In genomic region chr17:2299136-2299535, GRCh38 we compare ENCODE assay signal across 32 cellular contexts.
"Had no signal": no experiment of that assay in that cellular context is flagged by ENCODE, and none has a peak within 500 bp of the region (broad histone marks: within the 10 kb centered on the region; RNA-seq: fewer than 3 reads in every experiment).

No MANE protein-coding gene starts in this region.

- H3K4me3 Mint-ChIP-seq: activated CD4-positive, alpha-beta memory T cell treated with anti-CD3 and anti-CD28 coated beads for 36 hours; activated CD4-positive, alpha-beta T cell treated with anti-CD3 and anti-CD28 coated beads for 36 hours; activated CD4-positive, alpha-beta T cell treated with anti-CD3 and anti-CD28 coated beads, Interleukin-2, amount 10 ng/mL, durations not matched to agents 24 days and 14 days; activated CD8-positive, alpha-beta memory T cell treated with anti-CD3 and anti-CD28 coated beads, Interleukin-2, amount 10 ng/mL, durations not matched to agents 7 days and 5 days; activated CD8-positive, alpha-beta T cell treated with anti-CD3 and anti-CD28 coated beads, Interleukin-2, amount 10 ng/mL, durations not matched to agents 7 days and 5 days; activated naive CD4-positive, alpha-beta T cell treated with anti-CD3 and anti-CD28 coated beads, Interleukin-2, amount 10 ng/mL, durations not matched to agents 7 days and 5 days; activated naive CD8-positive, alpha-beta T cell; activated T-cell treated with anti-CD3 and anti-CD28 coated beads, Interleukin-2, amount 50 U/mL, for 24 hours; central memory CD8-positive, alpha-beta T cell; dendritic cell treated with granulocyte-macrophage colony-stimulating factor and Interleukin-4, amounts not matched to agents 40 ng/mL and 50 ng/mL, for 4 days; effector memory CD8-positive, alpha-beta T cell; T-helper 17 cell; T-helper 2 cell treated with Interferon-gamma antibody and Interleukin-4, amounts not matched to agents 5 μg/mL and 100 μg/mL, for 36 hours had no signal

- H3K27me3 ChIP-seq: brain microvascular endothelial cell, dorsolateral prefrontal cortex, esophagus squamous epithelium, gastroesophageal sphincter, heart right ventricle had no signal

- H3K4me3 ChIP-seq: coronary artery, dorsolateral prefrontal cortex, esophagus squamous epithelium, gastroesophageal sphincter, heart right ventricle had no signal

- H3K27me3 Mint-ChIP-seq: activated CD4-positive, alpha-beta memory T cell treated with anti-CD3 and anti-CD28 coated beads for 36 hours; activated CD4-positive, alpha-beta T cell treated with anti-CD3 and anti-CD28 coated beads for 36 hours; activated CD4-positive, alpha-beta T cell treated with anti-CD3 and anti-CD28 coated beads, Interleukin-2, amount 10 ng/mL, durations not matched to agents 24 days and 14 days; activated CD8-positive, alpha-beta memory T cell treated with anti-CD3 and anti-CD28 coated beads, Interleukin-2, amount 10 ng/mL, durations not matched to agents 7 days and 5 days; activated naive CD4-positive, alpha-beta T cell treated with anti-CD3 and anti-CD28 coated beads, Interleukin-2, amount 10 ng/mL, durations not matched to agents 7 days and 5 days; activated naive CD8-positive, alpha-beta T cell; activated T-cell treated with anti-CD3 and anti-CD28 coated beads, Interleukin-2, amount 50 U/mL, for 24 hours; central memory CD8-positive, alpha-beta T cell; dendritic cell treated with granulocyte-macrophage colony-stimulating factor and Interleukin-4, amounts not matched to agents 40 ng/mL and 50 ng/mL, for 4 days; effector memory CD8-positive, alpha-beta T cell; T-helper 17 cell had no signal

- H3K27ac ChIP-seq: brain microvascular endothelial cell, coronary artery, dorsolateral prefrontal cortex, epithelial cell of prostate, esophagus squamous epithelium, gastroesophageal sphincter, heart right ventricle had no signal

- DNase-seq: activated CD4-positive, alpha-beta memory T cell treated with anti-CD3 and anti-CD28 coated beads for 36 hours; activated CD4-positive, alpha-beta T cell treated with anti-CD3 and anti-CD28 coated beads for 36 hours; activated CD4-positive, alpha-beta T cell treated with anti-CD3 and anti-CD28 coated beads, Interleukin-2, amount 10 ng/mL, durations not matched to agents 24 days and 14 days; activated CD4-positive, CD25-positive, alpha-beta regulatory T cell; activated CD4-positive, CD25-positive, alpha-beta regulatory T cell treated with anti-CD3 and anti-CD28 coated beads, Interleukin-2, amount 50 U/mL, for 72 hours; activated CD8-positive, alpha-beta memory T cell treated with anti-CD3 and anti-CD28 coated beads, Interleukin-2, amount 10 ng/mL, durations not matched to agents 7 days and 5 days; activated CD8-positive, alpha-beta memory T cell treated with anti-CD3 and anti-CD28 coated beads, Interleukin-2, amount 50 U/mL, for 4 hours; activated CD8-positive, alpha-beta T cell treated with anti-CD3 and anti-CD28 coated beads, Interleukin-2, amount 10 ng/mL, durations not matched to agents 7 days and 5 days; activated gamma-delta T cell; activated naive CD4-positive, alpha-beta T cell; activated naive CD4-positive, alpha-beta T cell treated with anti-CD3 and anti-CD28 coated beads, Interleukin-2, amount 10 ng/mL, durations not matched to agents 7 days and 5 days; activated T-cell treated with anti-CD3 and anti-CD28 coated beads, Interleukin-2, amount 50 U/mL, for 24 hours; activated T-cell treated with anti-CD3 and anti-CD28 coated beads, Interleukin-2, amount 50 U/mL, for 72 hours; amniotic stem cell; anterior cingulate cortex; brain microvascular endothelial cell; dorsolateral prefrontal cortex; effector CD4-positive, alpha-beta T cell; effector memory CD8-positive, alpha-beta T cell; esophagus squamous epithelium; foreskin melanocyte; heart right ventricle; T-helper 1 cell; T-helper 17 cell; T1000 had no signal

- H3K9me3 ChIP-seq: esophagus squamous epithelium, gastroesophageal sphincter, heart right ventricle had no signal

- ATAC-seq: activated CD4-positive, alpha-beta T cell treated with anti-CD3 and anti-CD28 coated beads for 36 hours; activated CD8-positive, alpha-beta memory T cell treated with anti-CD3 and anti-CD28 coated beads, Interleukin-2, amount 10 ng/mL, durations not matched to agents 7 days and 5 days; activated CD8-positive, alpha-beta T cell treated with anti-CD3 and anti-CD28 coated beads, Interleukin-2, amount 10 ng/mL, durations not matched to agents 7 days and 5 days; activated T-cell treated with anti-CD3 and anti-CD28 coated beads, Interleukin-2, amount 50 U/mL, for 72 hours; effector memory CD8-positive, alpha-beta T cell; gastroesophageal sphincter; heart right ventricle; T-helper 17 cell had no signal

- H3K27ac Mint-ChIP-seq: activated CD4-positive, alpha-beta memory T cell treated with anti-CD3 and anti-CD28 coated beads for 36 hours; activated CD4-positive, alpha-beta T cell treated with anti-CD3 and anti-CD28 coated beads for 36 hours; activated CD4-positive, alpha-beta T cell treated with anti-CD3 and anti-CD28 coated beads, Interleukin-2, amount 10 ng/mL, durations not matched to agents 24 days and 14 days; activated CD8-positive, alpha-beta memory T cell treated with anti-CD3 and anti-CD28 coated beads, Interleukin-2, amount 10 ng/mL, durations not matched to agents 7 days and 5 days; activated CD8-positive, alpha-beta T cell treated with anti-CD3 and anti-CD28 coated beads, Interleukin-2, amount 10 ng/mL, durations not matched to agents 7 days and 5 days; activated naive CD4-positive, alpha-beta T cell treated with anti-CD3 and anti-CD28 coated beads, Interleukin-2, amount 10 ng/mL, durations not matched to agents 7 days and 5 days; activated T-cell treated with anti-CD3 and anti-CD28 coated beads, Interleukin-2, amount 50 U/mL, for 24 hours; activated T-cell treated with anti-CD3 and anti-CD28 coated beads, Interleukin-2, amount 50 U/mL, for 72 hours; dendritic cell treated with granulocyte-macrophage colony-stimulating factor and Interleukin-4, amounts not matched to agents 40 ng/mL and 50 ng/mL, for 4 days; effector memory CD8-positive, alpha-beta T cell; T-helper 17 cell; T-helper 2 cell treated with Interferon-gamma antibody and Interleukin-4, amounts not matched to agents 5 μg/mL and 100 μg/mL, for 36 hours had no signal

- H3K9me3 Mint-ChIP-seq: activated CD4-positive, alpha-beta memory T cell treated with anti-CD3 and anti-CD28 coated beads for 36 hours; activated CD4-positive, alpha-beta T cell treated with anti-CD3 and anti-CD28 coated beads, Interleukin-2, amount 10 ng/mL, durations not matched to agents 24 days and 14 days; activated naive CD4-positive, alpha-beta T cell treated with anti-CD3 and anti-CD28 coated beads, Interleukin-2, amount 10 ng/mL, durations not matched to agents 7 days and 5 days; activated T-cell treated with anti-CD3 and anti-CD28 coated beads, Interleukin-2, amount 50 U/mL, for 24 hours; activated T-cell treated with anti-CD3 and anti-CD28 coated beads, Interleukin-2, amount 50 U/mL, for 72 hours; central memory CD8-positive, alpha-beta T cell; dendritic cell treated with granulocyte-macrophage colony-stimulating factor and Interleukin-4, amounts not matched to agents 40 ng/mL and 50 ng/mL, for 4 days; effector memory CD8-positive, alpha-beta T cell; T-helper 2 cell treated with Interferon-gamma antibody and Interleukin-4, amounts not matched to agents 5 μg/mL and 100 μg/mL, for 36 hours had no signal
